In genomic region chr6:47093169-47093568, GRCh38 we compare ENCODE assay signal across 26 cellular contexts. TPM values are rescaled to one million over a fixed set of nuclear protein-coding genes. Genes with fewer than 3 reads are reported as not detected.
"Had no signal": no experiment of that assay in that cellular context is flagged by ENCODE, and none has a peak within 500 bp of the region (broad histone marks: within the 10 kb centered on the region; RNA-seq: fewer than 3 reads in every experiment).

No MANE protein-coding gene starts in this region.

- ATAC-seq: activated CD4-positive, alpha-beta T cell treated with anti-CD3 and anti-CD28 coated beads for 36 hours; activated T-helper 17 cell treated with anti-CD3 and anti-CD28 coated beads, Interleukin-2, amount 50 U/mL, for 72 hours; effector memory CD8-positive, alpha-beta T cell; gastrocnemius medialis; natural killer cell; right cardiac atrium; T-helper 17 cell; upper lobe of right lung had no signal

- H3K9me3 ChIP-seq: breast epithelium, esophagus muscularis mucosa, gastrocnemius medialis, ovary, thoracic aorta, upper lobe of right lung had no signal

- H3K4me1 ChIP-seq: gastrocnemius medialis had no signal

- H3K27me3 ChIP-seq: breast epithelium, dorsolateral prefrontal cortex, esophagus muscularis mucosa, gastrocnemius medialis, ovary, upper lobe of right lung had no signal

- DNase-seq: activated B cell treated with CpG ODN at 0.5 μM for 24 hours; activated CD4-positive, alpha-beta T cell treated with anti-CD3 and anti-CD28 coated beads for 36 hours; activated CD4-positive, alpha-beta T cell treated with anti-CD3 and anti-CD28 coated beads, Interleukin-2, amount 50 U/mL, for 4 hours; activated CD8-positive, alpha-beta memory T cell treated with anti-CD3 and anti-CD28 coated beads for 24 hours; activated CD8-positive, alpha-beta memory T cell treated with anti-CD3 and anti-CD28 coated beads, Interleukin-2, amount 50 U/mL, for 4 hours; activated T-cell treated with anti-CD3 and anti-CD28 coated beads, Interleukin-2, amount 50 U/mL, for 24 hours; dorsolateral prefrontal cortex; effector memory CD8-positive, alpha-beta T cell; gastrocnemius medialis; head of caudate nucleus; natural killer cell; ovary; right cardiac atrium; stimulated activated CD4-positive, alpha-beta T cell treated with anti-CD3 and anti-CD28 coated beads, Interleukin-2, amount 100 ng/mL, for 48 hours; stimulated activated naive CD4-positive, alpha-beta T cell; SW 1271; T-helper 17 cell; upper lobe of right lung had no signal

- H3K27ac ChIP-seq: breast epithelium, dorsolateral prefrontal cortex, gastrocnemius medialis, ovary, thoracic aorta, upper lobe of right lung had no signal

- H3K36me3 ChIP-seq: breast epithelium, esophagus muscularis mucosa, gastrocnemius medialis, ovary, thoracic aorta, upper lobe of right lung had no signal

- H3K4me3 ChIP-seq: breast epithelium, dorsolateral prefrontal cortex, esophagus muscularis mucosa, gastrocnemius medialis, lung, ovary, thoracic aorta, upper lobe of right lung had no signal

RNA-seq across cellular contexts. Expression of gene ADGRF1, which starts 51.0 kb away (rescaled TPM):
- total RNA-seq: activated B cell treated with CpG ODN at 0.5 μM for 24 hours; activated CD4-positive, alpha-beta T cell treated with anti-CD3 and anti-CD28 coated beads for 36 hours; activated T-helper 17 cell treated with anti-CD3 and anti-CD28 coated beads, Interleukin-2, amount 50 U/mL, for 72 hours; dorsolateral prefrontal cortex; endothelial cell of umbilical vein; gastrocnemius medialis; natural killer cell; pulmonary artery endothelial cell; right cardiac atrium; skeletal muscle tissue; T-helper 17 cell; thoracic aorta had no signal
- polyA plus RNA-seq: endothelial cell of umbilical vein, ovary, right cardiac atrium had no signal
